ENCODE assay signal across 10 cellular contexts in the genomic region with DNA sequence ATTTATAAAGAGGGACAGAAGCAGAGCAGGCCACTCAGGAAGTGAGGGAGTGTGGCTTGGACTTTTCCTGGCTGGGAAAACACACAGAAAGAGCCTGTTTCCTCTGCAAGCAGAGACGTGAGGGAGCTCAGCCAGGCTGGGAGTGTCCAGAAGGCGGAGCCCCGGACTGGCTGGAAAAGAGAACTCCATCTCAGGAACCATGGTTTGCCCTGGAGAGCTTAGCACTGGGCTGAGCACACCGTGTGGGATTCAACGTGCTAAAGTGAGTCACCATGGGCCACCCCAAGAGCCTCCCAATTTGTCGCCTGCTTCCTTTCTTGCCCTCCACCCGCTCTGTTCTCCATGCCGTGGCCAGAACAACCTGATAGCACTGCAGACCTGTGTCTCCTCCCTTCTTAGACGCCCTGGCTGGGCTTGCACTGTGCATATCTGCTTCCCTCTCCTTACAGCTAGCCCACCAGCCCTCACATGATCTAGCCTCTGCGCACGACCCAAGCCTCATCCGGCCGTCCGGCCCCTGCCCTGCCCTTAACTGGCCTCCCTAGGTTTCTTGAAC. TPM values are rescaled to one million over a fixed set of nuclear protein-coding genes. Genes with fewer than 3 reads are reported as not detected.
DNase-seq lines count a peak whose midpoint lies in the region; ATAC-seq and TF ChIP-seq lines count a peak whose summit lies in the region.
"Had no signal": no experiment of that assay in that cellular context is flagged by ENCODE, and none has a peak within 500 bp of the region (broad histone marks: within the 10 kb centered on the region; RNA-seq: fewer than 3 reads in every experiment).

No MANE protein-coding gene starts in this region.

- no peaks in the 10 kb centered on the region for H3K27me3 ChIP-seq in foreskin keratinocyte

- ATAC-seq in foreskin keratinocyte (peak; percentile 67), GM21737 (IDR thresholded peaks at IDR 0.05; ENCODE audit: unreplicated experiment) (no peak), GM21423 (IDR thresholded peaks at IDR 0.05; ENCODE audit: unreplicated experiment) (no peak), HG02885 (IDR thresholded peaks at IDR 0.05; ENCODE audit: poor library complexity, unreplicated experiment) (no peak)

- H3K4me1 ChIP-seq in foreskin keratinocyte: peaks cover 32% of the 10 kb centered on the region

- DNase-seq in AG08395 (ENCODE audit: low spot score): peak; percentile 37
- DNase-seq in foreskin keratinocyte: peak; percentile 43 to 70
- peak; percentile 31 for DNase-seq in occipital lobe (lab: John Stamatoyannopoulos, UW)
- DNase-seq in OCI-M1 (lab: John Stamatoyannopoulos, UW): no peak
- DNase-seq: activated B cell treated with CpG ODN at 0.5 μM for 24 hours, NCI-H2227 treated with DMSO at 0.1 percent for 48 hours had no signal

- peak; percentile 51 for TF ChIP-seq CTCF in foreskin keratinocyte (conservative IDR thresholded peaks at IDR 0.05)

- peak overlapping the region; percentile 89 for H3K27ac ChIP-seq in foreskin keratinocyte

TF ChIP-seq in PFSK-1, 5 proteins besides CTCF, POLR2A, EP300 and RAD21:
- TF ChIP-seq POLR2AphosphoS5 (IDR thresholded peaks at IDR 0.05; ENCODE audit: low read depth, low read length) (peak; percentile 74; the same call in 1 of the 2 replicates), FOXP2 (optimal IDR thresholded peaks at IDR 0.05; ENCODE audit: borderline replicate concordance, extremely low read depth, extremely low read length, insufficient read depth) (no peak), SIN3A (IDR thresholded peaks at IDR 0.05; ENCODE audit: borderline replicate concordance, insufficient read depth, low read length) (no peak; the same call in 1 of the 2 replicates), TAF1 (IDR thresholded peaks at IDR 0.05; ENCODE audit: borderline replicate concordance, insufficient read depth, low read length) (0 out of 2 replicates have a peak, but pooled peaks have one; percentile 42)
- TF ChIP-seq, protein P1, sequence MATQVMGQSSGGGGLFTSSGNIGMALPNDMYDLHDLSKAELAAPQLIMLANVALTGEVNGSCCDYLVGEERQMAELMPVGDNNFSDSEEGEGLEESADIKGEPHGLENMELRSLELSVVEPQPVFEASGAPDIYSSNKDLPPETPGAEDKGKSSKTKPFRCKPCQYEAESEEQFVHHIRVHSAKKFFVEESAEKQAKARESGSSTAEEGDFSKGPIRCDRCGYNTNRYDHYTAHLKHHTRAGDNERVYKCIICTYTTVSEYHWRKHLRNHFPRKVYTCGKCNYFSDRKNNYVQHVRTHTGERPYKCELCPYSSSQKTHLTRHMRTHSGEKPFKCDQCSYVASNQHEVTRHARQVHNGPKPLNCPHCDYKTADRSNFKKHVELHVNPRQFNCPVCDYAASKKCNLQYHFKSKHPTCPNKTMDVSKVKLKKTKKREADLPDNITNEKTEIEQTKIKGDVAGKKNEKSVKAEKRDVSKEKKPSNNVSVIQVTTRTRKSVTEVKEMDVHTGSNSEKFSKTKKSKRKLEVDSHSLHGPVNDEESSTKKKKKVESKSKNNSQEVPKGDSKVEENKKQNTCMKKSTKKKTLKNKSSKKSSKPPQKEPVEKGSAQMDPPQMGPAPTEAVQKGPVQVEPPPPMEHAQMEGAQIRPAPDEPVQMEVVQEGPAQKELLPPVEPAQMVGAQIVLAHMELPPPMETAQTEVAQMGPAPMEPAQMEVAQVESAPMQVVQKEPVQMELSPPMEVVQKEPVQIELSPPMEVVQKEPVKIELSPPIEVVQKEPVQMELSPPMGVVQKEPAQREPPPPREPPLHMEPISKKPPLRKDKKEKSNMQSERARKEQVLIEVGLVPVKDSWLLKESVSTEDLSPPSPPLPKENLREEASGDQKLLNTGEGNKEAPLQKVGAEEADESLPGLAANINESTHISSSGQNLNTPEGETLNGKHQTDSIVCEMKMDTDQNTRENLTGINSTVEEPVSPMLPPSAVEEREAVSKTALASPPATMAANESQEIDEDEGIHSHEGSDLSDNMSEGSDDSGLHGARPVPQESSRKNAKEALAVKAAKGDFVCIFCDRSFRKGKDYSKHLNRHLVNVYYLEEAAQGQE (IDR thresholded peaks at IDR 0.05; ENCODE audit: insufficient read depth in 1 of 2, low read depth in 2 of 2, low read length in 2 of 2): peak in 1 of 2 experiments; percentile 46; a peak in 1 of 4 replicates

RNA-seq across cellular contexts. Expression of a gene that starts 51.8 kb away (rescaled TPM):
- polyA plus RNA-seq in PFSK-1 (2012; ENCODE audit: insufficient read length, low read depth): 1.5 TPM
- total RNA-seq in foreskin keratinocyte (35.1 and 36.0 TPM in 2 replicates), occipital lobe (22.8 TPM)
- 28.1 and 30.2 TPM in 2 replicates for polyA plus RNA-seq in foreskin keratinocyte
- total RNA-seq: activated B cell treated with CpG ODN at 0.5 μM for 24 hours had no signal
